In the genomic region with DNA sequence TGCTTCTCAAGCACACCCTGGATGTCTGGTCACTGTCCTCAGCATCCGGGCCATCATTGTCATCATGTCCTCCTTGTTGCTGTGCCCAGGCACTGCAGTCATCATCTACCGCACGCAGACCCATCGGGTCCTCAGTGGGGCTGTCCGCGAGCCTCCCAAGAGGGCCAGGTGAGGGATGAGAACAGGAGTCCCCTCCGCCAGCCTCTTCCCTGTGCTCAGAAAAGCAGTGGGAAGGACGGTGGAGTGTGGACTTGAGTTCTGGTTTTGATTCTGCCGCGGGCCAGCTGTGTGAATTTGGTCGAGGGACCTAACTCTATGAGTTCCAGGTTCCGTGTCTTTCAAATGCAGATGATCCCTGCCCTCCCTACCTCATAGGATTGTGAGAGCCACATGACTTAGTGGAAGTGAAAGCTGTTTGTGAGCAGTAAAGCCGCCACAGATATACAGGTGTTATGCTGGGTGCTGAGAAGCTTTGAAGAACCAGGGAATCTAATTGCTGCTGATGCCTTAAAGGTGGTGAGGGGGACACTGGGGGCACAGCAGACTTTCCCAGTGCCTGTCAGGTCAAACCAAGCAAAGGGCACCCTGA, we compare ENCODE assay signal across 17 cellular contexts.
DNase-seq lines count a peak whose midpoint lies in the region; ATAC-seq lines count a peak whose summit lies in the region.
"Had no signal": no experiment of that assay in that cellular context is flagged by ENCODE, and none has a peak within 500 bp of the region (broad histone marks: within the 10 kb centered on the region; RNA-seq: fewer than 3 reads in every experiment).

No MANE protein-coding gene starts in this region.

- ATAC-seq in GM18868 (IDR thresholded peaks at IDR 0.05; ENCODE audit: unreplicated experiment) (peak; percentile 54), HG03103 (IDR thresholded peaks at IDR 0.05; ENCODE audit: low read depth, unreplicated experiment) (peak; percentile 76), HG02610 (IDR thresholded peaks at IDR 0.05; ENCODE audit: unreplicated experiment) (no peak)
- ATAC-seq: activated CD8-positive, alpha-beta T cell treated with anti-CD3 and anti-CD28 coated beads for 36 hours; right cardiac atrium; T-helper 17 cell had no signal

- DNase-seq in ELF-1 (ENCODE audit: low read depth, low spot score) (peak; percentile 24), iPS-NIHi7 (ENCODE audit: extremely low spot score) (peak; percentile 21), NCI-H146 (lab: John Stamatoyannopoulos, UW) (no peak), NCI-H2081 treated with DMSO at 0.1 percent for 48 hours (lab: John Stamatoyannopoulos, UW) (no peak)
- DNase-seq: activated CD8-positive, alpha-beta T cell treated with anti-CD3 and anti-CD28 coated beads for 36 hours; activated T-cell treated with anti-CD3 and anti-CD28 coated beads, Interleukin-2, amount 50 U/mL, for 24 hours; CD8-positive, alpha-beta memory T cell; NCI-H1417 treated with DMSO at 0.1 percent for 48 hours; NCI-H2171 treated with DMSO at 0.1 percent for 48 hours; NCI-H774; PC-9; right cardiac atrium; stimulated activated CD4-positive, alpha-beta T cell treated with anti-CD3 and anti-CD28 coated beads, Interleukin-15, amount 100 ng/mL, for 24 hours; T-helper 17 cell had no signal

Comparison
In these comparisons a context has a peak if more than half of its experiments do, and no peak if none do; other contexts are left out.
1. DNase-seq: peak in ELF-1 (single experiment) and iPS-NIHi7 (single experiment); none in NCI-H146 (single experiment) and NCI-H2081 treated with DMSO at 0.1 percent for 48 hours (single experiment).